17 cellular contexts compared by ENCODE assay signal in the genomic region with DNA sequence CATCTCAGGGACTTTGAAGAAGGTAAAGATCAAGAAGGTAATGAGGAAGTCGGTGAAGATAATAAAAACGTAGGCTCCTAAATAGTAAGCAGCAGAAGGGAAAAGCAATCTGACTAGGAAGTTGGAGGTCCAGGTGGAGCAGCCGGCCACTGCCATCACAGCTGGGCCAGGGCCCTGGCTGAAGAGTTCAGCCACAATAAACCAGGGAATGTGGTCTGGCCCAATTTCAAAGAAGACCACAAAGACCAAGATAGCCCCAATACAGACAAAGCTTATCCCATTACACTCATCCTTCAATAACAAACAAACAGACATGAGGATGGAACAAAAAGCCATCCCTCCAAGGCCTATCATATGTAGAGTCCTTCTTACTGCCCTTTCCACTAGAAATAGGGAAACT. TPM values are rescaled to one million over a fixed set of nuclear protein-coding genes. Genes with fewer than 3 reads are reported as not detected.
DNase-seq lines count a peak whose midpoint lies in the region; ATAC-seq and TF ChIP-seq lines count a peak whose summit lies in the region.
"Had no signal": no experiment of that assay in that cellular context is flagged by ENCODE, and none has a peak within 500 bp of the region (broad histone marks: within the 10 kb centered on the region; RNA-seq: fewer than 3 reads in every experiment).

No MANE protein-coding gene starts in this region.

- no peak for ATAC-seq in stimulated activated memory B cell treated with anti-CD40 and anti-IgM and Interleukin-4, amounts not matched to agents 10 μg/mL and 1 μg/mL and 100 μg/mL, for 72 hours
- ATAC-seq: CD8-positive, alpha-beta T cell; GM12878; HepG2 had no signal

- no peak overlapping the region for H3K4me3 ChIP-seq in breast epithelium
- no peak overlapping the region for H3K4me3 ChIP-seq in CD4-positive, alpha-beta memory T cell (ENCODE audit: low read length in 2 of 2)
- H3K4me3 ChIP-seq: GM12878, GM23338 had no signal

- no TSS peak for BruUV-seq in MCF 10A (replicated peaks; lab: Mats Ljungman, UMichigan)

- no peaks in the 10 kb centered on the region for H3K9me3 ChIP-seq in breast epithelium
- H3K9me3 ChIP-seq in CD4-positive, alpha-beta memory T cell (ENCODE audit: control insufficient read depth in 1 of 2, low read length in 2 of 2): no peaks in the 10 kb centered on the region

- CTCF ChIA-PET in MCF 10A (lab: Yijun Ruan, JAX): interaction anchor here (1.0 to 1.4 kb wide), 3 partner anchors 27 to 224 kb away, joined by 3 to 4 read pairs (median 3); no protein-coding TSS in a partner anchor
- CTCF ChIA-PET in CD4-positive, alpha-beta memory T cell (lab: Charles Lee; ENCODE audit: partially characterized antibody): no interaction called here

- peaks cover 29% of the 10 kb centered on the region for H3K4me1 Mint-ChIP-seq in MCF 10A (ENCODE audit: insufficient read depth, unreplicated experiment)
- H3K4me1 Mint-ChIP-seq in stimulated activated memory B cell treated with anti-CD40 and anti-IgM and Interleukin-4, amounts not matched to agents 10 μg/mL and 1 μg/mL and 100 μg/mL, for 72 hours: peaks cover 37% of the 10 kb centered on the region
- peaks cover 0 to 8% (median 3%) of the 10 kb centered on the region in 4 donors for H3K4me1 Mint-ChIP-seq in CD4-positive, alpha-beta memory T cell

- no peaks in the 10 kb centered on the region for H3K9me3 Mint-ChIP-seq in MCF 10A (ENCODE audit: unreplicated experiment)
- H3K9me3 Mint-ChIP-seq in stimulated activated memory B cell treated with anti-CD40 and anti-IgM and Interleukin-4, amounts not matched to agents 10 μg/mL and 1 μg/mL and 100 μg/mL, for 72 hours: no peaks in the 10 kb centered on the region
- H3K9me3 Mint-ChIP-seq in CD4-positive, alpha-beta memory T cell: peaks cover 0 to 3% (median 0%) of the 10 kb centered on the region in 8 donors
- H3K9me3 Mint-ChIP-seq: CD8-positive, alpha-beta T cell; GM23338 had no signal

- POLR2A ChIA-PET in MCF 10A (lab: Yijun Ruan, JAX): interaction anchor here (0.6 to 1.7 kb wide), 2 partner anchors 18 to 1404 kb away, joined by 3 to 8 read pairs; no protein-coding TSS in a partner anchor
- POLR2A ChIA-PET in CD4-positive, alpha-beta memory T cell (lab: Charles Lee; ENCODE audit: partially characterized antibody): no interaction called here

- no peaks in the 10 kb centered on the region for H3K27me3 ChIP-seq in breast epithelium
- H3K27me3 ChIP-seq in CD4-positive, alpha-beta memory T cell (ENCODE audit: insufficient read depth, low read length): no peaks in the 10 kb centered on the region

- DNase-seq in breast epithelium (ENCODE audit: low spot score in 2 of 2) (no peak), MCF 10A (ENCODE audit: unreplicated experiment) (no peak), M059J (ENCODE audit: low read depth) (peak; percentile 54), myocyte (ENCODE audit: low read depth) (peak; percentile 85), LoVo (ENCODE audit: low spot score) (no peak), SIG-M5 treated with dmso at 0.1 percent for 504 hours (lab: John Stamatoyannopoulos, UW; ENCODE audit: unreplicated experiment) (no peak)
- DNase-seq in CD4-positive, alpha-beta memory T cell: no peak
- DNase-seq: ACHN; CD8-positive, alpha-beta T cell; COR-L47; H7 had no signal

- no peaks in the 10 kb centered on the region for H3K27me3 Mint-ChIP-seq in MCF 10A (ENCODE audit: insufficient read depth, unreplicated experiment)
- no peaks in the 10 kb centered on the region for H3K27me3 Mint-ChIP-seq in stimulated activated memory B cell treated with anti-CD40 and anti-IgM and Interleukin-4, amounts not matched to agents 10 μg/mL and 1 μg/mL and 100 μg/mL, for 72 hours
- no peaks in the 10 kb centered on the region for H3K27me3 Mint-ChIP-seq in CD4-positive, alpha-beta memory T cell

- H3K27ac ChIP-seq in breast epithelium: peak overlapping the region; percentile 48 to 66
- H3K27ac ChIP-seq in CD4-positive, alpha-beta memory T cell (ENCODE audit: low read depth, low read length): no peak overlapping the region
- H3K27ac ChIP-seq: 22Rv1, C4-2B had no signal

- TF ChIP-seq POLR2A in breast epithelium (IDR thresholded peaks at IDR 0.05): no peak

- no peak overlapping the region for H3K27ac Mint-ChIP-seq in MCF 10A (ENCODE audit: low read depth, unreplicated experiment)
- peak overlapping the region; percentile 54 for H3K27ac Mint-ChIP-seq in stimulated activated memory B cell treated with anti-CD40 and anti-IgM and Interleukin-4, amounts not matched to agents 10 μg/mL and 1 μg/mL and 100 μg/mL, for 72 hours
- H3K27ac Mint-ChIP-seq in CD4-positive, alpha-beta memory T cell: no peak overlapping the region
- H3K27ac Mint-ChIP-seq: CD8-positive, alpha-beta T cell; GM23338 had no signal

- H3K36me3 Mint-ChIP-seq in MCF 10A (ENCODE audit: insufficient read depth, unreplicated experiment): no peaks in the 10 kb centered on the region
- no peaks in the 10 kb centered on the region for H3K36me3 Mint-ChIP-seq in stimulated activated memory B cell treated with anti-CD40 and anti-IgM and Interleukin-4, amounts not matched to agents 10 μg/mL and 1 μg/mL and 100 μg/mL, for 72 hours
- H3K36me3 Mint-ChIP-seq in CD4-positive, alpha-beta memory T cell: peaks cover 0 to 3% of the 10 kb centered on the region in 2 donors
- H3K36me3 Mint-ChIP-seq: CD8-positive, alpha-beta T cell had no signal

- peaks cover 0 to 6% of the 10 kb centered on the region in 2 donors for H3K4me1 ChIP-seq in breast epithelium
- H3K4me1 ChIP-seq in CD4-positive, alpha-beta memory T cell (ENCODE audit: insufficient read depth, low read length): no peaks in the 10 kb centered on the region

- TF ChIP-seq CTCF in breast epithelium (IDR thresholded peaks at IDR 0.05): no peak
- no peak for TF ChIP-seq CTCF in MCF 10A (IDR thresholded peaks at IDR 0.05; ENCODE audit: unreplicated experiment)

- intact Hi-C loops in breast epithelium (cut with DNase I; ENCODE audit: low total_unique reads) (no loop called here), MCF 10A (cut with micrococcal nuclease) (no loop called here)
- intact Hi-C loops in CD4-positive, alpha-beta memory T cell (cut with micrococcal nuclease): no loop called here

- H3K36me3 ChIP-seq in breast epithelium: no peaks in the 10 kb centered on the region
- H3K36me3 ChIP-seq in CD4-positive, alpha-beta memory T cell (ENCODE audit: insufficient read depth, low read length): no peaks in the 10 kb centered on the region

- H3K4me3 Mint-ChIP-seq in MCF 10A (ENCODE audit: unreplicated experiment): no peak overlapping the region
- no peak overlapping the region for H3K4me3 Mint-ChIP-seq in stimulated activated memory B cell treated with anti-CD40 and anti-IgM and Interleukin-4, amounts not matched to agents 10 μg/mL and 1 μg/mL and 100 μg/mL, for 72 hours
- no peak overlapping the region for H3K4me3 Mint-ChIP-seq in CD4-positive, alpha-beta memory T cell
- H3K4me3 Mint-ChIP-seq: CD8-positive, alpha-beta T cell; GM23338 had no signal

RNA-seq across cellular contexts. Expression of a gene that starts 18.4 kb away (rescaled TPM):
- total RNA-seq in breast epithelium: 100 to 1,000 TPM; 179 to 258 (median 196) TPM
- 73.1 and 80.0 TPM in 2 replicates for total RNA-seq in MCF 10A (2022)
- total RNA-seq in M059J (2014; rRNA removed; shearing (Covaris generic)): 56.2 and 90.9 TPM in 2 replicates
- total RNA-seq in myocyte: 62.1 and 75.1 TPM in 2 replicates
- polyA plus RNA-seq in myocyte (2012): 40.2 TPM
- 100 to 1,000 TPM; 370 to 372 TPM for total RNA-seq in CD4-positive, alpha-beta memory T cell
- 100 to 1,000 TPM; 163 to 258 TPM for polyA plus RNA-seq in CD4-positive, alpha-beta memory T cell

Comparison
In these comparisons a context has a peak if more than half of its experiments do, and no peak if none do; other contexts are left out.
1. DNase-seq: peak in M059J (single experiment) and myocyte (single experiment); none in breast epithelium (0 of 2), MCF 10A (single experiment), CD4-positive, alpha-beta memory T cell (0 of 5), LoVo (single experiment) and SIG-M5 treated with dmso at 0.1 percent for 504 hours (single experiment).